ENCODE assay signal across 13 cellular contexts in the genomic region with DNA sequence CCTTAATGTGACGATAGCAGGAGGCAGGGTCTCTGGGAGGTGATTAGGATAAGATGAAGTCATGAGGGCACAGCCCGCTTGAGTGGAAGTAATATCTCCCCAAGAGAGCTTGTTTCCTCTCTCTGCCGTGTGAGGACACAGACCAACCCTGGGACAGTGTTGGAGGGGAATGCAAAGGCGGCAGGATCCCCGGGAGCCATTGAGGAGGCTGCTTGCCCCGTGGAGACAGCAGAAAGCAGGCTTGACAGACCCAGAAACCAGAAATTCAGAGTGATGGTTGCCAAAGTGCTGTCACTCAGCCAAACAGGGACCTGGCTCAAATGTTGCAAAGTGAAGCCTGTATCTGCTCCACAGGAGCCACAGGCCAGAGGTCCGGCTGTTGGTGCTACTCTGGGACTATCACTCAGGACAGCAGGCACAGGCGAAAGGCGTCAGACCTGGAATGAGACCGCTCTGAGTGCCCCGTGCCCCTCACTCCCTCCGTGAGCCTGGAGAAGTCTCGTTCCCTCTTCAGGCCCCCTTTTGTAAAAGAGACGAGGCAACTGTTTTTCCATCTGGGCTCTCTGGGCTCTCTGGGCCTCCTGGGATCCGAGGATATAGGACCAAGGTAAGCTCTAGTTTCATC.
DNase-seq lines count a peak whose midpoint lies in the region; ATAC-seq and TF ChIP-seq lines count a peak whose summit lies in the region.
"Had no signal": no experiment of that assay in that cellular context is flagged by ENCODE, and none has a peak within 500 bp of the region (broad histone marks: within the 10 kb centered on the region; RNA-seq: fewer than 3 reads in every experiment).

No MANE protein-coding gene starts in this region.

- H3K4me2 ChIP-seq in PC-3 (ENCODE audit: low read length): peak overlapping the region; percentile 74

- CTCF ChIA-PET in PC-3 (lab: Charles Lee): interaction anchor here (0.6 kb wide), 1 partner anchor 51 kb away, joined by 3 read pairs; no protein-coding TSS in a partner anchor
- CTCF ChIA-PET in activated naive CD4-positive, alpha-beta T cell treated with anti-CD3 and anti-CD28 coated beads for 36 hours (lab: Charles Lee): no interaction called here

- no peaks in the 10 kb centered on the region for H4K20me1 ChIP-seq in PC-3 (ENCODE audit: low read length)

- no peaks in the 10 kb centered on the region for H3K27me3 Mint-ChIP-seq in osteocyte (ENCODE audit: unreplicated experiment)
- H3K27me3 Mint-ChIP-seq in activated naive CD4-positive, alpha-beta T cell treated with anti-CD3 and anti-CD28 coated beads for 36 hours (ENCODE audit: low read depth): peaks cover 2% of the 10 kb centered on the region

- DNase-seq in Daoy (ENCODE audit: low read depth) (peak; percentile 89), PC-3 (peak; percentile 10), osteocyte (ENCODE audit: extremely low spot score, unreplicated experiment) (no peak), cerebellar cortex (ENCODE audit: low spot score) (no peak)
- DNase-seq in activated naive CD4-positive, alpha-beta T cell treated with anti-CD3 and anti-CD28 coated beads for 36 hours: no peak
- DNase-seq in stimulated activated CD4-positive, alpha-beta T cell treated with anti-CD3 and anti-CD28 coated beads, Interleukin-1b, Interleukin-23, amount 100 ng/mL, for 48 hours: no peak
- DNase-seq: activated CD4-positive, alpha-beta T cell treated with anti-CD3 and anti-CD28 coated beads for 4 hours; activated T-cell treated with anti-CD3 and anti-CD28 coated beads, Interleukin-2, amount 50 U/mL, for 24 hours; stimulated activated CD4-positive, alpha-beta T cell treated with anti-CD3 and anti-CD28 coated beads, Interleukin-4, amount 100 ng/mL, for 1 hour; T-cell had no signal

- POLR2A ChIA-PET in PC-3 (lab: Charles Lee; ENCODE audit: unreplicated experiment): interaction anchor here (0.6 to 0.8 kb wide), 3 partner anchors 21 to 208 kb away, joined by 3 to 5 read pairs (median 3); no protein-coding TSS in a partner anchor

- peak overlapping the region; percentile 48 for H2AFZ ChIP-seq in PC-3 (ENCODE audit: low read length)

- peak overlapping the region; percentile 97 for H3K27ac Mint-ChIP-seq in osteocyte (ENCODE audit: unreplicated experiment)
- no peak overlapping the region for H3K27ac Mint-ChIP-seq in activated naive CD4-positive, alpha-beta T cell treated with anti-CD3 and anti-CD28 coated beads for 36 hours
- H3K27ac Mint-ChIP-seq: activated T-cell treated with anti-CD3 and anti-CD28 coated beads, Interleukin-2, amount 50 U/mL, for 24 hours; T-cell had no signal

- H3K27ac ChIP-seq in PC-3 (ENCODE audit: low read length) (peak overlapping the region; percentile 86), ectodermal cell (ENCODE audit: insufficient read depth, low read depth, low read length, poor library complexity, severe bottlenecking) (peak overlapping the region; percentile 3)
- H3K27ac ChIP-seq: C4-2B had no signal

- WGBS in ectodermal cell, 2 experiments: 77 to 82% methylated on average over 15 of the region's 15 CpGs

- H3K36me3 Mint-ChIP-seq in osteocyte (ENCODE audit: unreplicated experiment): no peaks in the 10 kb centered on the region
- no peaks in the 10 kb centered on the region for H3K36me3 Mint-ChIP-seq in activated naive CD4-positive, alpha-beta T cell treated with anti-CD3 and anti-CD28 coated beads for 36 hours (ENCODE audit: low read depth)
- H3K36me3 Mint-ChIP-seq: T-cell had no signal

- no peaks in the 10 kb centered on the region for H3K9me2 ChIP-seq in PC-3 (replicated peaks; ENCODE audit: low read length)

- peaks cover 32% of the 10 kb centered on the region for H3K4me1 Mint-ChIP-seq in osteocyte (ENCODE audit: unreplicated experiment)
- H3K4me1 Mint-ChIP-seq in activated naive CD4-positive, alpha-beta T cell treated with anti-CD3 and anti-CD28 coated beads for 36 hours (ENCODE audit: low read depth): no peaks in the 10 kb centered on the region
- H3K4me1 Mint-ChIP-seq: T-cell had no signal

- H3K79me2 ChIP-seq in PC-3 (ENCODE audit: low read length): no peaks in the 10 kb centered on the region

- H3F3A ChIP-seq in PC-3 (ENCODE audit: low read length, unreplicated experiment): peaks cover 9% of the 10 kb centered on the region

- no peak overlapping the region for H3K4me3 Mint-ChIP-seq in osteocyte (ENCODE audit: unreplicated experiment)
- H3K4me3 Mint-ChIP-seq in activated naive CD4-positive, alpha-beta T cell treated with anti-CD3 and anti-CD28 coated beads for 36 hours: no peak overlapping the region
- H3K4me3 Mint-ChIP-seq: activated T-cell treated with anti-CD3 and anti-CD28 coated beads, Interleukin-2, amount 50 U/mL, for 24 hours; T-cell had no signal

- TF ChIP-seq CTCF in PC-3 (conservative IDR thresholded peaks at IDR 0.05; ENCODE audit: low read depth, low read length): no peak
- no peak for TF ChIP-seq CTCF in osteocyte (IDR thresholded peaks at IDR 0.05)

- no peaks in the 10 kb centered on the region for H3K9me3 ChIP-seq in PC-3 (ENCODE audit: low read length)
- no peaks in the 10 kb centered on the region for H3K9me3 ChIP-seq in ectodermal cell (ENCODE audit: control insufficient read depth, low read length)

- H3K9ac ChIP-seq in PC-3 (ENCODE audit: low read length): peak overlapping the region; percentile 9; the same call in 1 of the 2 replicates

- no peaks in the 10 kb centered on the region for H3K9me3 Mint-ChIP-seq in osteocyte (ENCODE audit: unreplicated experiment)
- H3K9me3 Mint-ChIP-seq in activated naive CD4-positive, alpha-beta T cell treated with anti-CD3 and anti-CD28 coated beads for 36 hours: no peaks in the 10 kb centered on the region
- H3K9me3 Mint-ChIP-seq: activated T-cell treated with anti-CD3 and anti-CD28 coated beads, Interleukin-2, amount 50 U/mL, for 24 hours; T-cell had no signal

- H3K36me3 ChIP-seq in PC-3 (ENCODE audit: low read depth, low read length) (no peaks in the 10 kb centered on the region), ectodermal cell (ENCODE audit: control insufficient read depth, insufficient read depth, low read length) (no peaks in the 10 kb centered on the region)

- peaks cover 28% of the 10 kb centered on the region for H3K4me1 ChIP-seq in PC-3 (ENCODE audit: insufficient read depth, low read length)
- peaks cover 3% of the 10 kb centered on the region for H3K4me1 ChIP-seq in ectodermal cell (ENCODE audit: control insufficient read depth, insufficient read depth, low read length)

- BruUV-seq in PC-3 (replicated peaks; lab: Mats Ljungman, UMichigan): TSS peak; percentile 99

- H3K27me3 ChIP-seq in PC-3 (ENCODE audit: low read length) (no peaks in the 10 kb centered on the region), ectodermal cell (ENCODE audit: control insufficient read depth, insufficient read depth, low read length, poor library complexity, severe bottlenecking) (no peaks in the 10 kb centered on the region)

- ATAC-seq in PC-3 (peak; percentile 7; the same call in 1 of the 2 replicates), HG03521 (IDR thresholded peaks at IDR 0.05; ENCODE audit: unreplicated experiment) (no peak)
- ATAC-seq: T-cell had no signal

- H3K4me3 ChIP-seq in PC-3 (ENCODE audit: low read length) (no peak overlapping the region; the same call in 1 of the 2 replicates), ectodermal cell (ENCODE audit: insufficient read depth, low read depth, low read length) (no peak overlapping the region)

- intact Hi-C loops in PC-3 (cut with micrococcal nuclease): loop anchor here (5.0 to 10.0 kb wide), 3 partner anchors 50 to 408 kb away; no protein-coding TSS in a partner anchor
- intact Hi-C loops in activated naive CD4-positive, alpha-beta T cell treated with anti-CD3 and anti-CD28 coated beads for 36 hours (cut with micrococcal nuclease): no loop called here

Comparison
In these comparisons a context has a peak if more than half of its experiments do, and no peak if none do; other contexts are left out.
1. DNase-seq: peak in Daoy (single experiment) and PC-3 (single experiment); none in osteocyte (single experiment), cerebellar cortex (single experiment), activated naive CD4-positive, alpha-beta T cell treated with anti-CD3 and anti-CD28 coated beads for 36 hours (single experiment) and stimulated activated CD4-positive, alpha-beta T cell treated with anti-CD3 and anti-CD28 coated beads, Interleukin-1b, Interleukin-23, amount 100 ng/mL, for 48 hours (single experiment).